Comparison of ENCODE assay signal across 8 cellular contexts in the genomic region with DNA sequence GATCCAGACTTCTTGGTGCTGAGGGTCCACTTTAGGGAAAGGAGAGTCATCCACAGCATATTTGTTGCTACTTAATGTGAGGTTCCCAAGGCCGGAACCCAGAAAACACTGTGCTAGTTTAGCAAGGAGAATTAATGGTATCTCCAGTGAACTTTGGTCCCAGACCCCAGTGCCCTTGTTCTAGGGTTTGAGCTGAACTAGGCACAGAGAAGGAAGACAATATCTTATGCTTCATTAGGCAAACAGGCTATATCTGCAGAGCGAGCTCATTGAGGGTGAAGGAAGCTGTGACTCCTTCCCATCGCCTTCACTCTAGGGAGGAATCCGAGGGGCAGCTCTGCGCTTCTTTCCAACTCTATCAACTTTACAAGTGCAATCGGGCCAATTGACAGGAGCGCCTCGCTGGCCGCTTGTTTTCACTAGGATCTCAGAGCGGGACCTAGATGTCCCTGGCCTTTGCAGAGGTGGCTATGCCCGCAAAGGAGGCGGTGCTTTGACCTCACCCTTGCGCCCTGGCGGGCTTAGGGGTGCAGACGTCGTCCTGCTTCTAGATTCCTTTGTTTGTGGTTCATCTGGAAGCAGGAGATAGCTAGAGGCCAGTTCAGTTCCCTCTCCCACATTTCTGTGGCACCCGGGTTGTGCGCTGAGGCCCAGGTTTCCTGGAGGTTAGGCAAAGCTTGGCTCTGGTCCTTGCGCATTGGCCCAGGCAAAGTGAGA. TPM values are rescaled to one million over a fixed set of nuclear protein-coding genes. Genes with fewer than 3 reads are reported as not detected.
DNase-seq lines count a peak whose midpoint lies in the region; TF ChIP-seq lines count a peak whose summit lies in the region.

No MANE protein-coding gene starts in this region.

- H3K4me1 ChIP-seq in adrenal gland (replicated peaks in 1 of 2), result peaks cover 15 to 35% of the 10 kb centered on the region in 2 donors
- H3K4me1 ChIP-seq in stomach smooth muscle (ENCODE audit: control insufficient read depth, insufficient read depth, low read length), result peaks cover 18% of the 10 kb centered on the region

- TF ChIP-seq CTCF in adrenal gland (IDR thresholded peaks at IDR 0.05), result no peak

- H3K36me3 ChIP-seq in adrenal gland (replicated peaks in 1 of 2) (no peaks in the 10 kb centered on the region), stomach smooth muscle (ENCODE audit: control insufficient read depth in 2 of 2, insufficient read depth in 2 of 2, low read length in 2 of 2) (peaks cover 0 to 3% of the 10 kb centered on the region in 2 donors)

- no peak overlapping the region for H3K27ac ChIP-seq in adrenal gland
- peak overlapping the region; percentile 92 for H3K27ac ChIP-seq in stomach smooth muscle (ENCODE audit: low read length)

- WGBS in adrenal gland, 4 donors, result 38 to 51% (median 43%) methylated on average over 18 to 19 of the region's 19 CpGs

- peak overlapping the region; percentile 68 to 76 for H3K9ac ChIP-seq in stomach smooth muscle (ENCODE audit: low read length in 2 of 2)

- H3K27me3 ChIP-seq in adrenal gland (no peaks in the 10 kb centered on the region), stomach smooth muscle (ENCODE audit: control insufficient read depth in 1 of 2, insufficient read depth in 2 of 2, low read length in 2 of 2) (no peaks in the 10 kb centered on the region)

- intact Hi-C loops in adrenal gland (cut with DNase I), result no loop called here

- H3K9me3 ChIP-seq in adrenal gland (replicated peaks in 1 of 3) (no peaks in the 10 kb centered on the region), stomach smooth muscle (ENCODE audit: control insufficient read depth in 2 of 2, low read length in 2 of 2) (no peaks in the 10 kb centered on the region)

- DNase-seq in stimulated activated CD4-positive, alpha-beta T cell treated with anti-CD3 and anti-CD28 coated beads, Interleukin-4, amount 100 ng/mL, for 1 hour, result peak; percentile 1
- no peak for DNase-seq in stimulated activated CD4-positive, alpha-beta T cell treated with anti-CD3 and anti-CD28 coated beads, Interleukin-4, amount 100 ng/mL, for 24 hours
- DNase-seq in adrenal gland (peak; percentile 12 to 69 (median 24)), kidney tubule cell (ENCODE audit: low spot score) (peak; percentile 1), COR-L47 (lab: John Stamatoyannopoulos, UW) (no peak), OCI-M2 (lab: John Stamatoyannopoulos, UW; ENCODE audit: unreplicated experiment) (no peak), NCI-H2227 treated with DMSO at 0.1 percent for 48 hours (lab: John Stamatoyannopoulos, UW) (no peak)

- TF ChIP-seq POLR2A in adrenal gland (IDR thresholded peaks at IDR 0.05), result no peak

- H3K4me3 ChIP-seq in adrenal gland (peak overlapping the region in 3 of 4 donors; percentile 50 to 84 (median 82)), stomach smooth muscle (ENCODE audit: low read length in 2 of 2) (peak overlapping the region; percentile 98 to 99)

RNA-seq across cellular contexts. Expression of a gene that starts 1.0 kb away (rescaled TPM):
- 10 to 100 TPM; 24.3 to 53.6 (median 39.9) TPM for total RNA-seq in adrenal gland
- polyA plus RNA-seq in adrenal gland, result 10 to 100 TPM in 1 of 3 donors, 1 to 10 TPM in 2; 2.4 to 15.1 (median 5.5) TPM

Comparison
In these comparisons a context has a peak if more than half of its experiments do, and no peak if none do; other contexts are left out.
1. DNase-seq: peak in stimulated activated CD4-positive, alpha-beta T cell treated with anti-CD3 and anti-CD28 coated beads, Interleukin-4, amount 100 ng/mL, for 1 hour (single experiment), adrenal gland (7 of 7) and kidney tubule cell (single experiment); none in stimulated activated CD4-positive, alpha-beta T cell treated with anti-CD3 and anti-CD28 coated beads, Interleukin-4, amount 100 ng/mL, for 24 hours (single experiment), COR-L47 (single experiment), OCI-M2 (single experiment) and NCI-H2227 treated with DMSO at 0.1 percent for 48 hours (single experiment).